16 cellular contexts compared by ENCODE assay signal in the genomic region with DNA sequence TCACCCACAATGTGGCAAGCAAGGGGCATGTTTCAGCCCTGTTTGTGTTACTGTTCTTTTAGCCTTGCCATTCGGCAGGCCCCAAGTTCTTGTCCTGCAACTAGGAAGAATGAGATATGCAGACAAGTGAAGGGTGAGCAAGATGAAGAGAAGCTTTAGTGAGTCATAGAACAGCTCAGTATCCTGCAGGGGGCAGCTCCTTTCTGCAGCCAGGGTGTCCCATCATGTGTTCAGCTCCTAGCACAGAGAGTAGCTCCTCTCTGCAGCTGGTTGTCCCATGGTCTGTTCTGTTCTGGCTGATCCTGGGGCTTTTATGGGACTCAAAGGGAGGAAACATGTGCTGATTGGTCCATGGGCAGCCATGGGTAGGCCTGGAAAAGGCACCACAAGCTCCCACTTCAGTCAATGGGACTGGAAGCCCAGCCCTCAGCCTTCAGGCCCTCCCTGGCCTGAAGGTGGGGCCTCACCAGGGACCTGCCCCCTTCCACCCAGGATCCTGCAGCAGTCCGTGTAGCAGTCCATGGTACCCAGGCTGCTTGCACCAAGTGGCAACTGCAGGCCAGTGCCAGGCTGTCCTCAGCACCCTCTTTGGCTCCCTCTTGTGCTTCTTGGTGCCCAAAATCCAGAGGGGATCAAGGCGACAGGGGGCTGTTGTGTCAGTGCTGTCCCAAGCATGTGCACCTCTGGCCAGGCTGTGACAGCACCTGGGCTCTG.
DNase-seq lines count a peak whose midpoint lies in the region; ATAC-seq and TF ChIP-seq lines count a peak whose summit lies in the region.
"Had no signal": no experiment of that assay in that cellular context is flagged by ENCODE, and none has a peak within 500 bp of the region (broad histone marks: within the 10 kb centered on the region; RNA-seq: fewer than 3 reads in every experiment).

No MANE protein-coding gene starts in this region.

- peak; percentile 59 for ATAC-seq in esophagus mucosa
- no peak for ATAC-seq in GM18505 (IDR thresholded peaks at IDR 0.05; ENCODE audit: unreplicated experiment)
- no peak for ATAC-seq in omental fat pad (ENCODE audit: low FRiP score)
- ATAC-seq: CD8-positive, alpha-beta T cell had no signal

- peaks cover 11% of the 10 kb centered on the region for H3K9me3 Mint-ChIP-seq in activated naive CD4-positive, alpha-beta T cell treated with anti-CD3 and anti-CD28 coated beads, Interleukin-2, amount 50 U/mL, for 24 hours

- no peak for TF ChIP-seq POLR2A in spleen (IDR thresholded peaks at IDR 0.05)
- TF ChIP-seq POLR2A in GM18505 (IDR thresholded peaks at IDR 0.05; ENCODE audit: borderline replicate concordance, extremely low read depth, insufficient read depth, insufficient read length) = no peak

- no peak overlapping the region for H3K4me3 Mint-ChIP-seq in activated naive CD4-positive, alpha-beta T cell treated with anti-CD3 and anti-CD28 coated beads, Interleukin-2, amount 50 U/mL, for 24 hours
- H3K4me3 Mint-ChIP-seq: CD8-positive, alpha-beta T cell had no signal

- TF ChIP-seq CTCF in spleen (IDR thresholded peaks at IDR 0.05 in 8 of 11, conservative IDR thresholded peaks at IDR 0.05 in 3 of 11) = no peak
- no peak for TF ChIP-seq CTCF in omental fat pad (IDR thresholded peaks at IDR 0.05)

- H3K4me1 ChIP-seq in spleen = no peaks in the 10 kb centered on the region
- H3K4me1 ChIP-seq: SJSA1, tibial nerve had no signal

- H3K4me1 Mint-ChIP-seq in activated naive CD4-positive, alpha-beta T cell treated with anti-CD3 and anti-CD28 coated beads, Interleukin-2, amount 50 U/mL, for 24 hours = no peaks in the 10 kb centered on the region

- H3K27ac Mint-ChIP-seq in activated naive CD4-positive, alpha-beta T cell treated with anti-CD3 and anti-CD28 coated beads, Interleukin-2, amount 50 U/mL, for 24 hours = peak overlapping the region; percentile 46
- H3K27ac Mint-ChIP-seq: CD8-positive, alpha-beta T cell had no signal

- no peak for DNase-seq in activated naive CD4-positive, alpha-beta T cell (lab: John Stamatoyannopoulos, UW)
- DNase-seq in NCI-H69 (lab: John Stamatoyannopoulos, UW) (peak; percentile 1), spleen (peak; percentile 64), GM03348 (ENCODE audit: low spot score) (no peak), omental fat pad (ENCODE audit: low spot score) (no peak)
- DNase-seq: CD8-positive, alpha-beta T cell; hippocampal formation; NCI-H2029 treated with DMSO at 0.1 percent for 48 hours; NCI-H82 had no signal

- no peak overlapping the region for H3K27ac ChIP-seq in spleen
- H3K27ac ChIP-seq: KMS-11, SJSA1, tibial nerve had no signal

- H3K27me3 ChIP-seq in spleen (replicated peaks in 1 of 7) = no peaks in the 10 kb centered on the region
- H3K27me3 ChIP-seq: SJSA1, tibial nerve had no signal

- H3K36me3 ChIP-seq in spleen = no peaks in the 10 kb centered on the region
- H3K36me3 ChIP-seq: SJSA1, tibial nerve had no signal

- no peak overlapping the region for H3K4me3 ChIP-seq in spleen
- H3K4me3 ChIP-seq: SJSA1, smooth muscle cell, tibial nerve had no signal

- H3K27me3 Mint-ChIP-seq in activated naive CD4-positive, alpha-beta T cell treated with anti-CD3 and anti-CD28 coated beads, Interleukin-2, amount 50 U/mL, for 24 hours = no peaks in the 10 kb centered on the region

- intact Hi-C loops in spleen (cut with DNase I; ENCODE audit: low total_unique reads) = no loop called here

- H3K36me3 Mint-ChIP-seq in activated naive CD4-positive, alpha-beta T cell treated with anti-CD3 and anti-CD28 coated beads, Interleukin-2, amount 50 U/mL, for 24 hours = no peaks in the 10 kb centered on the region
- H3K36me3 Mint-ChIP-seq: CD8-positive, alpha-beta T cell had no signal

- peaks cover 0 to 9% (median 2%) of the 10 kb centered on the region in 8 donors for H3K9me3 ChIP-seq in spleen
- H3K9me3 ChIP-seq: SJSA1 had no signal

- WGBS in spleen, 5 donors = 78 to 98% (median 88%) methylated on average over 3 of the region's 3 CpGs

Comparison
In these comparisons a context has a peak if more than half of its experiments do, and no peak if none do; other contexts are left out.
1. DNase-seq: peak in NCI-H69 (single experiment) and spleen (single experiment); none in activated naive CD4-positive, alpha-beta T cell (0 of 4), GM03348 (single experiment) and omental fat pad (single experiment).